Comparison of ENCODE assay signal across 18 cellular contexts in the genomic region with DNA sequence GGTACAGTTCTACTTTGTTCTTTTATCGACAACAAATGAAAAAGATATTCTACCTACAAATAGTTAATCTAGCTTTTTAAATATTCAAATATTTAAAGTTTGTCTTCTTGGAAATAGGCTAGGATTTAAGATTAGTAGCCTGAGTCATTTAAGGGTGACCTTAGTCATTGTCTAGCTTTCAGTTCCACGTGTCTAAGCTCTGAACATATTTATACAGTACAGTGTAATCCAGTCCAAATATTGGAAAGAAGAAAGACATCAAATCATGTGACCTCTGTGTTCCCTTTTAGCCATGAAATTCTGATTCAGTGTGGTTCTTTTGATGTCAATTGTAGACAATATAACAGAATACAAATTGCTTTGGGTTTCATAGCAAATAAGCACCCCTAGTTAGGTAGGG.
DNase-seq lines count a peak whose midpoint lies in the region; ATAC-seq and TF ChIP-seq lines count a peak whose summit lies in the region.
"Had no signal": no experiment of that assay in that cellular context is flagged by ENCODE, and none has a peak within 500 bp of the region (broad histone marks: within the 10 kb centered on the region; RNA-seq: fewer than 3 reads in every experiment).

No MANE protein-coding gene starts in this region.

- H4K20me1 ChIP-seq in IMR-90 (ENCODE audit: insufficient read depth, low read length) = no peaks in the 10 kb centered on the region

- H3K9ac ChIP-seq in IMR-90 (ENCODE audit: low read depth, low read length) = no peak overlapping the region

- no peak overlapping the region for H2BK5ac ChIP-seq in IMR-90 (ENCODE audit: low read depth, low read length, poor library complexity, severe bottlenecking)

- no peak overlapping the region for H3K27ac ChIP-seq in IMR-90 (ENCODE audit: insufficient read depth, low read length)
- no peak overlapping the region for H3K27ac ChIP-seq in foreskin keratinocyte
- no peak overlapping the region for H3K27ac ChIP-seq in sigmoid colon
- H3K27ac ChIP-seq: PC-9 had no signal

- no peak for TF ChIP-seq CTCF in IMR-90 (conservative IDR thresholded peaks at IDR 0.05; ENCODE audit: low read depth, low read length)
- no peak for TF ChIP-seq CTCF in astrocyte of the spinal cord (IDR thresholded peaks at IDR 0.05; ENCODE audit: low read depth, low read length)
- no peak for TF ChIP-seq CTCF in foreskin keratinocyte (conservative IDR thresholded peaks at IDR 0.05)
- TF ChIP-seq CTCF in sigmoid colon (IDR thresholded peaks at IDR 0.05) = no peak

- TF ChIP-seq RAD21 in IMR-90 (IDR thresholded peaks at IDR 0.05; ENCODE audit: low read length) = no peak

- H2BK20ac ChIP-seq in IMR-90 (ENCODE audit: low read depth, low read length) = no peak overlapping the region

- in situ Hi-C loops in IMR-90 (cut with MboI; ENCODE audit: low sequenced_read_pairs) (no loop called here), astrocyte of the spinal cord (cut with HindIII; ENCODE audit: low sequenced_read_pairs) (no loop called here)

- intact Hi-C loops in IMR-90 (cut with micrococcal nuclease) (no loop called here), sigmoid colon (cut with DNase I) (no loop called here)

- dilution Hi-C loops in IMR-90 (cut with HindIII; ENCODE audit: low sequenced_read_pairs, unreplicated experiment) = no loop called here

- H4K5ac ChIP-seq in IMR-90 (ENCODE audit: low read depth, low read length) = no peak overlapping the region

- H3K4me2 ChIP-seq in IMR-90 (ENCODE audit: low read depth, low read length) = no peak overlapping the region
- H3K4me2 ChIP-seq: PC-9 had no signal

- H3K4me3 ChIP-seq in IMR-90 (ENCODE audit: insufficient read depth, low read depth, low read length) = no peak overlapping the region
- H3K4me3 ChIP-seq in astrocyte of the spinal cord (ENCODE audit: low read depth, low read length) = no peak overlapping the region
- H3K4me3 ChIP-seq in sigmoid colon = no peak overlapping the region
- H3K4me3 ChIP-seq: PC-9 had no signal

- H3K4ac ChIP-seq in IMR-90 (ENCODE audit: low read depth, low read length) = no peak overlapping the region

- H3K18ac ChIP-seq in IMR-90 (ENCODE audit: low read depth, low read length) = no peak overlapping the region

- H2AK9ac ChIP-seq in IMR-90 (replicated peaks; ENCODE audit: low read depth, low read length, poor library complexity) = no peak overlapping the region

- H3K4me1 ChIP-seq in IMR-90 (ENCODE audit: control insufficient read depth, insufficient read depth, low read length) = peaks cover 3% of the 10 kb centered on the region; the same call in 1 of the 2 replicates
- H3K4me1 ChIP-seq in foreskin keratinocyte = no peaks in the 10 kb centered on the region
- no peaks in the 10 kb centered on the region for H3K4me1 ChIP-seq in sigmoid colon

- no peak overlapping the region for H2AK5ac ChIP-seq in IMR-90 (ENCODE audit: low read depth, low read length)

- H2BK120ac ChIP-seq in IMR-90 (ENCODE audit: low read depth, low read length) = no peak overlapping the region

- no peak overlapping the region for H3K14ac ChIP-seq in IMR-90 (replicated peaks; ENCODE audit: low read depth, low read length)

- POLR2A ChIA-PET in IMR-90 (lab: Charles Lee; ENCODE audit: unreplicated experiment) = no interaction called here

- no TSS peak for BruUV-seq in IMR-90 (replicated peaks; lab: Mats Ljungman, UMichigan)

- H4K91ac ChIP-seq in IMR-90 (ENCODE audit: insufficient read depth, low read depth, low read length) = no peak overlapping the region

- no peaks in the 10 kb centered on the region for H3K79me1 ChIP-seq in IMR-90 (ENCODE audit: low read depth in 1 of 2, low read length in 2 of 2)

- H3K27me3 ChIP-seq in IMR-90 (ENCODE audit: control insufficient read depth, insufficient read depth, low read length) (no peaks in the 10 kb centered on the region), foreskin keratinocyte (no peaks in the 10 kb centered on the region), sigmoid colon (no peaks in the 10 kb centered on the region)

- no peak overlapping the region for H2AFZ ChIP-seq in IMR-90 (replicated peaks; ENCODE audit: low read length, poor library complexity)
- H2AFZ ChIP-seq: PC-9 had no signal

- CTCF ChIA-PET in IMR-90 (lab: Yijun Ruan, JAX) = interaction anchor here (0.6 kb wide), 1 partner anchor 30 kb away, joined by 3 read pairs; no protein-coding TSS in a partner anchor

- TF ChIP-seq POLR2A in IMR-90 (IDR thresholded peaks at IDR 0.05; ENCODE audit: low read depth, low read length) (no peak), sigmoid colon (IDR thresholded peaks at IDR 0.05) (no peak)

- no peaks in the 10 kb centered on the region for H3K9me3 ChIP-seq in IMR-90 (ENCODE audit: control insufficient read depth, insufficient read depth, low read length)
- no peaks in the 10 kb centered on the region for H3K9me3 ChIP-seq in sigmoid colon

- H3K36me3 ChIP-seq in IMR-90 (ENCODE audit: control insufficient read depth, insufficient read depth, low read length) (no peaks in the 10 kb centered on the region), sigmoid colon (no peaks in the 10 kb centered on the region)

- TF ChIP-seq EP300 in sigmoid colon (IDR thresholded peaks at IDR 0.05) = no peak

- no peak overlapping the region for H4K8ac ChIP-seq in IMR-90 (ENCODE audit: low read depth in 2 of 2, low read length in 2 of 2)

- no peaks in the 10 kb centered on the region for H3K9me1 ChIP-seq in IMR-90 (ENCODE audit: insufficient read depth, low read length)

- no peak overlapping the region for H3K23ac ChIP-seq in IMR-90 (ENCODE audit: low read depth, low read length)

- WGBS in IMR-90 (ENCODE audit: extremely low coverage in 2 of 2, insufficient read length in 1 of 2), 2 experiments = no CpG with 5 or more reads among the region's 2 CpGs
- 49 to 61% methylated on average over 2 of the region's 2 CpGs for WGBS in sigmoid colon, 2 donors

- ATAC-seq in IMR-90 (ENCODE audit: low read depth) (peak; percentile 37; the same call in 1 of the 2 replicates), foreskin keratinocyte (peak; percentile 61), HG03159 (IDR thresholded peaks at IDR 0.05; ENCODE audit: unreplicated experiment) (no peak), HG03108 (IDR thresholded peaks at IDR 0.05; ENCODE audit: unreplicated experiment) (no peak)
- ATAC-seq: SK-N-SH treated with all-trans-retinoic acid at 6 μM for 48 hours had no signal

- no peak overlapping the region for H3K56ac ChIP-seq in IMR-90 (ENCODE audit: extremely low read depth, insufficient read depth, low read length)

- no peak overlapping the region for H2BK15ac ChIP-seq in IMR-90 (ENCODE audit: low read depth, low read length)

- DNase-seq in A172 (ENCODE audit: low spot score) = peak; percentile 33
- DNase-seq in IMR-90 = peak; percentile 50
- DNase-seq in astrocyte of the spinal cord (ENCODE audit: low read depth, low spot score) = peak; percentile 6
- DNase-seq in foreskin keratinocyte = peak; percentile 1 to 25
- no peak for DNase-seq in sigmoid colon
- no peak for DNase-seq in activated CD4-positive, alpha-beta T cell treated with anti-CD3 and anti-CD28 coated beads for 1 hour
- DNase-seq: CD4-positive, CD25-positive, alpha-beta regulatory T cell; DND-41; HCEC 1CT; NCI-H1436 treated with DMSO at 0.1 percent for 48 hours; NCI-H2081; NCI-H345; NCI-H69; NK-92 treated with Interleukin-12 subunit alpha and Interleukin-12 subunit beta, amount 100 ng/mL, for 24 hours; PC-9 had no signal

TF ChIP-seq in IMR-90, 13 proteins besides CTCF, POLR2A, EP300 and RAD21:
- TF ChIP-seq MAFK (IDR thresholded peaks at IDR 0.05; ENCODE audit: low read depth, low read length) = no peak
- TF ChIP-seq MAZ (IDR thresholded peaks at IDR 0.05; ENCODE audit: borderline replicate concordance, low read depth, low read length) = no peak
- no peak for TF ChIP-seq BHLHE40 (IDR thresholded peaks at IDR 0.05; ENCODE audit: low read depth, low read length)
- TF ChIP-seq USF2 (IDR thresholded peaks at IDR 0.05; ENCODE audit: low read depth, low read length) = peak; percentile 60; the same call in 1 of the 2 replicates
- TF ChIP-seq NFE2L2 (IDR thresholded peaks at IDR 0.05; ENCODE audit: low read depth, low read length) = no peak
- no peak for TF ChIP-seq MXI1 (IDR thresholded peaks at IDR 0.05; ENCODE audit: borderline replicate concordance, low read depth, low read length)

Comparison
In these comparisons a context has a peak if more than half of its experiments do, and no peak if none do; other contexts are left out.
1. DNase-seq: peak in A172 (single experiment), IMR-90 (single experiment), astrocyte of the spinal cord (single experiment) and foreskin keratinocyte (2 of 2); none in sigmoid colon (single experiment) and activated CD4-positive, alpha-beta T cell treated with anti-CD3 and anti-CD28 coated beads for 1 hour (single experiment).
2. ATAC-seq: peak in IMR-90 (single experiment) and foreskin keratinocyte (single experiment); none in HG03159 (single experiment) and HG03108 (single experiment).